ENCODE assay signal across 1 cellular context in the genomic region with DNA sequence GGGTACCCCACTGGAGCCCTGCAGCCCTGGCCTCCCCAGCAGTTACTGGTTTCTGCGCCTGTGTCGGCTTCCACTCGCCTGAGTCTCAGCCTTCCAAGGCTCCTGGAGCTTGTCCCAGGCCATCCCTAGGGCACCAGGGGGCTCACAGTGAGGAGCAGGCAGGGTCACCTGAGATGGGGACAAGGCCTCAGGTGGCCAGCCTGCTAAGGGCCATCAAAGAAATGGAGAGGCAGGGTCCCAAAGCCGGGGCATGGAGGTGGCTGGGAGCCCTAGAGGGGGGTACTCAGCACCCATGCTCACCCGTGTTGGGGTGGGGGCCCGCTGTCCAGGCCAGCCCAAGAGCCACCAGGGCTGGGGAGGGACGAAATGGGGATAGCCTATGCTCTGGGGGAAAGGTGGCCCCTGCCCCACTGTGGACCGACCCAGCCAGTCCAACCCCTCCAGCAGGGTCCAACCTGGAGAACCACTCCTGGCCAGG.
TF ChIP-seq lines count a peak whose summit lies in the region.

No MANE protein-coding gene starts in this region.

TF ChIP-seq in endothelial cell of umbilical vein, 7 proteins besides CTCF, POLR2A, EP300 and RAD21:
- TF ChIP-seq MYC (IDR thresholded peaks at IDR 0.05; ENCODE audit: low read depth, low read length) = no peak
- TF ChIP-seq, protein P1, sequence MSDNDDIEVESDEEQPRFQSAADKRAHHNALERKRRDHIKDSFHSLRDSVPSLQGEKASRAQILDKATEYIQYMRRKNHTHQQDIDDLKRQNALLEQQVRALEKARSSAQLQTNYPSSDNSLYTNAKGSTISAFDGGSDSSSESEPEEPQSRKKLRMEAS (IDR thresholded peaks at IDR 0.05; ENCODE audit: insufficient read depth, insufficient read length) = no peak
- TF ChIP-seq POLR2AphosphoS5 (IDR thresholded peaks at IDR 0.05; ENCODE audit: insufficient read depth, low read depth, low read length) = no peak
- no peak for TF ChIP-seq EZH2 (IDR thresholded peaks at IDR 0.05; ENCODE audit: borderline replicate concordance, low read depth, low read length, severe bottlenecking)
- TF ChIP-seq FOS (IDR thresholded peaks at IDR 0.05; ENCODE audit: borderline replicate concordance, insufficient read depth, low read length) = no peak
- TF ChIP-seq GATA2 (IDR thresholded peaks at IDR 0.05; ENCODE audit: insufficient read depth, insufficient read length, low read depth, low read length) = no peak
- no peak for TF ChIP-seq JUN (IDR thresholded peaks at IDR 0.05; ENCODE audit: borderline replicate concordance, insufficient read depth, insufficient read length, low read depth)
